In genomic region chr5:14741131-14741530, GRCh38 we compare ENCODE assay signal across 18 cellular contexts.
DNase-seq lines count a peak whose midpoint lies in the region; ATAC-seq and TF ChIP-seq lines count a peak whose summit lies in the region.
"Had no signal": no experiment of that assay in that cellular context is flagged by ENCODE, and none has a peak within 500 bp of the region (broad histone marks: within the 10 kb centered on the region; RNA-seq: fewer than 3 reads in every experiment).

No MANE protein-coding gene starts in this region.

- no peak for DNase-seq in T-helper 2 cell treated with Interferon-gamma antibody and Interleukin-4, amounts not matched to agents 5 μg/mL and 100 μg/mL, for 36 hours (ENCODE audit: low spot score)
- no peak for DNase-seq in T-helper 2 cell
- peak; percentile 79 for DNase-seq in WERI-Rb-1
- DNase-seq in psoas muscle, result no peak
- no peak for DNase-seq in activated CD8-positive, alpha-beta memory T cell treated with anti-CD3 and anti-CD28 coated beads for 24 hours
- no peak for DNase-seq in globus pallidus (ENCODE audit: low spot score)
- DNase-seq: Caco-2; DMS153; HFFc6; KG1; NCI-H1048; NCI-H446 treated with DMSO at 0.1 percent for 48 hours; NK-92 treated with Interleukin-12 subunit alpha and Interleukin-12 subunit beta, amount 100 ng/mL, for 24 hours; SJCRH30 had no signal

- H3K9me3 ChIP-seq in KOPT-K1 (ENCODE audit: insufficient read depth, low read length, poor library complexity, severe bottlenecking) (no peaks in the 10 kb centered on the region), WERI-Rb-1 (ENCODE audit: severe bottlenecking) (no peaks in the 10 kb centered on the region), psoas muscle (no peaks in the 10 kb centered on the region)
- H3K9me3 ChIP-seq: Caco-2, SJCRH30 had no signal

- peak overlapping the region; percentile 80 for H3K27ac ChIP-seq in KOPT-K1 (ENCODE audit: low read depth, low read length, poor library complexity, severe bottlenecking)
- peak overlapping the region; percentile 50 for H3K27ac ChIP-seq in WERI-Rb-1
- H3K27ac ChIP-seq in psoas muscle, result peak overlapping the region; percentile 86
- H3K27ac ChIP-seq: SJCRH30 had no signal

- H3K36me3 ChIP-seq in KOPT-K1 (ENCODE audit: insufficient read depth, low read length), result no peaks in the 10 kb centered on the region
- H3K36me3 ChIP-seq in WERI-Rb-1, result peaks cover 28% of the 10 kb centered on the region
- H3K36me3 ChIP-seq in psoas muscle (ENCODE audit: insufficient read depth in 1 of 2, low read depth in 1 of 2), result peaks cover 0 to 31% of the 10 kb centered on the region in 2 donors
- H3K36me3 ChIP-seq: SJCRH30 had no signal

- H3K9me3 Mint-ChIP-seq in T-helper 2 cell treated with Interferon-gamma antibody and Interleukin-4, amounts not matched to agents 5 μg/mL and 100 μg/mL, for 36 hours, result no peaks in the 10 kb centered on the region
- H3K9me3 Mint-ChIP-seq: HFFc6 had no signal

- peaks cover 21% of the 10 kb centered on the region for H3K4me1 Mint-ChIP-seq in T-helper 2 cell treated with Interferon-gamma antibody and Interleukin-4, amounts not matched to agents 5 μg/mL and 100 μg/mL, for 36 hours (ENCODE audit: low read depth)

- H3K4me3 ChIP-seq in WERI-Rb-1 (ENCODE audit: low read depth, low read length) (no peak overlapping the region), psoas muscle (no peak overlapping the region)
- H3K4me3 ChIP-seq: SJCRH30 had no signal

- H3K27ac Mint-ChIP-seq in T-helper 2 cell treated with Interferon-gamma antibody and Interleukin-4, amounts not matched to agents 5 μg/mL and 100 μg/mL, for 36 hours, result no peak overlapping the region
- H3K27ac Mint-ChIP-seq: CD14-positive monocyte, HFFc6 had no signal

- no peak for TF ChIP-seq CTCF in WERI-Rb-1 (IDR thresholded peaks at IDR 0.05; ENCODE audit: low read depth, low read length)
- TF ChIP-seq CTCF in psoas muscle (IDR thresholded peaks at IDR 0.05), result no peak

- 94 to 95% (median 94%) methylated on average over 13 of the region's 13 CpGs for WGBS in psoas muscle, 3 donors

- ATAC-seq in psoas muscle, result no peak
- ATAC-seq in HG02884 (IDR thresholded peaks at IDR 0.05; ENCODE audit: unreplicated experiment), result no peak
- ATAC-seq: HepG2 had no signal

- H3K27me3 Mint-ChIP-seq in T-helper 2 cell treated with Interferon-gamma antibody and Interleukin-4, amounts not matched to agents 5 μg/mL and 100 μg/mL, for 36 hours (ENCODE audit: low read depth), result no peaks in the 10 kb centered on the region

- no peaks in the 10 kb centered on the region for H3K27me3 ChIP-seq in WERI-Rb-1 (ENCODE audit: insufficient read depth, low read depth, severe bottlenecking)
- H3K27me3 ChIP-seq in psoas muscle (ENCODE audit: insufficient read depth in 3 of 3, low read length in 2 of 3), result no peaks in the 10 kb centered on the region
- H3K27me3 ChIP-seq: SJCRH30 had no signal

- H3K4me3 Mint-ChIP-seq in T-helper 2 cell treated with Interferon-gamma antibody and Interleukin-4, amounts not matched to agents 5 μg/mL and 100 μg/mL, for 36 hours, result peak overlapping the region; percentile 36
- H3K4me3 Mint-ChIP-seq: CD14-positive monocyte, HFFc6 had no signal

- peaks cover 40% of the 10 kb centered on the region for H3K4me1 ChIP-seq in psoas muscle
- H3K4me1 ChIP-seq: Caco-2, SJCRH30 had no signal

- H3K36me3 Mint-ChIP-seq in T-helper 2 cell treated with Interferon-gamma antibody and Interleukin-4, amounts not matched to agents 5 μg/mL and 100 μg/mL, for 36 hours (ENCODE audit: low read depth), result peaks cover 30% of the 10 kb centered on the region

- intact Hi-C loops in psoas muscle (cut with DNase I), result no loop called here
